Comparison of ENCODE assay signal across 16 cellular contexts in genomic region chr18:28794459-28795245, GRCh38.
DNase-seq lines count a peak whose midpoint lies in the region; ATAC-seq, FAIRE-seq and TF ChIP-seq lines count a peak whose summit lies in the region.
"Had no signal": no experiment of that assay in that cellular context is flagged by ENCODE, and none has a peak within 500 bp of the region (broad histone marks: within the 10 kb centered on the region; RNA-seq: fewer than 3 reads in every experiment).

No MANE protein-coding gene starts in this region.

- peak in 3 of 4 donors; percentile 36 to 69 (median 57) for ATAC-seq in heart left ventricle
- no peak for ATAC-seq in left ventricle myocardium superior
- ATAC-seq in HG03432 (IDR thresholded peaks at IDR 0.05; ENCODE audit: unreplicated experiment): no peak
- ATAC-seq: lower lobe of right lung had no signal

- 61 to 69% (median 64%) methylated on average over 5 of the region's 5 CpGs for WGBS in heart left ventricle, 4 donors

- peaks cover 23% of the 10 kb centered on the region for H3K4me1 Mint-ChIP-seq in astrocyte (ENCODE audit: low read depth, unreplicated experiment)
- H3K4me1 Mint-ChIP-seq: activated naive CD8-positive, alpha-beta T cell treated with anti-CD3 and anti-CD28 coated beads for 36 hours had no signal

- peak overlapping the region; percentile 63 for H3K4me2 ChIP-seq in astrocyte (ENCODE audit: low read length)

- H3K9me3 ChIP-seq in heart left ventricle: no peaks in the 10 kb centered on the region
- H3K9me3 ChIP-seq in astrocyte (ENCODE audit: insufficient read depth, low read depth, low read length): no peaks in the 10 kb centered on the region
- H3K9me3 ChIP-seq in subcutaneous abdominal adipose tissue (ENCODE audit: control insufficient read depth in 5 of 5, low read length in 5 of 5): no peaks in the 10 kb centered on the region
- H3K9me3 ChIP-seq: lower lobe of right lung, neutrophil, tibial nerve had no signal

- TF ChIP-seq CTCF in heart left ventricle (IDR thresholded peaks at IDR 0.05) (no peak), astrocyte (IDR thresholded peaks at IDR 0.05; ENCODE audit: insufficient read depth, low read depth, low read length) (no peak)

- H3K36me3 Mint-ChIP-seq in astrocyte (ENCODE audit: low read depth, unreplicated experiment): no peaks in the 10 kb centered on the region
- H3K36me3 Mint-ChIP-seq: activated naive CD8-positive, alpha-beta T cell treated with anti-CD3 and anti-CD28 coated beads for 36 hours had no signal

- H4K20me1 ChIP-seq in astrocyte (ENCODE audit: insufficient read depth, low read length): no peaks in the 10 kb centered on the region

- no peaks in the 10 kb centered on the region for H3K36me3 ChIP-seq in heart left ventricle
- H3K36me3 ChIP-seq in astrocyte (ENCODE audit: insufficient read depth, low read length): no peaks in the 10 kb centered on the region
- no peaks in the 10 kb centered on the region for H3K36me3 ChIP-seq in subcutaneous abdominal adipose tissue (ENCODE audit: control insufficient read depth in 5 of 5, insufficient read depth in 5 of 5, low read length in 5 of 5)
- H3K36me3 ChIP-seq: lower lobe of right lung, neutrophil, tibial nerve had no signal

- peak overlapping the region in 7 of 12 donors; percentile 14 to 48 (median 23) for H3K27ac ChIP-seq in heart left ventricle
- peak overlapping the region; percentile 71 for H3K27ac ChIP-seq in astrocyte (ENCODE audit: low read depth, low read length)
- H3K27ac ChIP-seq in subcutaneous abdominal adipose tissue (ENCODE audit: low read depth, low read length): peak overlapping the region; percentile 19
- H3K27ac ChIP-seq: lower lobe of right lung, neutrophil, SK-N-MC, tibial nerve, VCaP had no signal

- no peaks in the 10 kb centered on the region for H3K9me3 Mint-ChIP-seq in astrocyte (ENCODE audit: unreplicated experiment)

- H3K4me3 ChIP-seq in heart left ventricle (no peak overlapping the region), astrocyte (ENCODE audit: insufficient read depth, low read depth, low read length) (no peak overlapping the region), subcutaneous abdominal adipose tissue (ENCODE audit: low read depth in 1 of 5, low read length in 5 of 5) (no peak overlapping the region)
- H3K4me3 ChIP-seq: lower lobe of right lung, SK-N-MC, tibial nerve had no signal

- no peak for TF ChIP-seq POLR2A in heart left ventricle (IDR thresholded peaks at IDR 0.05)

- H3K27ac Mint-ChIP-seq in astrocyte (ENCODE audit: unreplicated experiment): no peak overlapping the region
- H3K27ac Mint-ChIP-seq: activated naive CD8-positive, alpha-beta T cell treated with anti-CD3 and anti-CD28 coated beads for 36 hours had no signal

- H2AFZ ChIP-seq in astrocyte (ENCODE audit: low read depth, low read length): peak overlapping the region; percentile 23

- intact Hi-C loops in heart left ventricle (cut with DNase I) (loop anchor here in 1 of 10 donors (5.0 kb wide), 1 partner anchor 53 kb away; no protein-coding TSS in a partner anchor), left ventricle myocardium superior (cut with micrococcal nuclease) (no loop called here)

- DNase-seq in heart left ventricle (no peak), left ventricle myocardium superior (no peak), astrocyte (ENCODE audit: low read depth) (peak; percentile 87), glomerular endothelial cell (ENCODE audit: extremely low read depth, low read depth, low spot score) (peak; percentile 98), NCI-H345 treated with DMSO at 0.1 percent for 48 hours (lab: John Stamatoyannopoulos, UW; ENCODE audit: unreplicated experiment) (no peak), hypothalamus (lab: John Stamatoyannopoulos, UW) (no peak)
- DNase-seq: 8988T; activated naive CD8-positive, alpha-beta T cell treated with anti-CD3 and anti-CD28 coated beads for 36 hours; Karpas-422; lower lobe of right lung had no signal

- H3K4me1 ChIP-seq in heart left ventricle: peaks cover 0 to 7% (median 0%) of the 10 kb centered on the region in 12 donors
- peaks cover 9% of the 10 kb centered on the region for H3K4me1 ChIP-seq in astrocyte (ENCODE audit: insufficient read depth, low read length)
- H3K4me1 ChIP-seq in subcutaneous abdominal adipose tissue (ENCODE audit: control insufficient read depth in 5 of 5, insufficient read depth in 5 of 5, low read length in 5 of 5): peaks cover 0 to 20% (median 0%) of the 10 kb centered on the region in 5 donors
- H3K4me1 ChIP-seq: lower lobe of right lung had no signal

- H3K27me3 Mint-ChIP-seq in astrocyte (ENCODE audit: low read depth, unreplicated experiment): no peaks in the 10 kb centered on the region
- H3K27me3 Mint-ChIP-seq: activated naive CD8-positive, alpha-beta T cell treated with anti-CD3 and anti-CD28 coated beads for 36 hours had no signal

- H3K9ac ChIP-seq in astrocyte (ENCODE audit: low read length) (peak overlapping the region; percentile 55), subcutaneous abdominal adipose tissue (ENCODE audit: low read length in 5 of 5) (peak overlapping the region in 1 of 5 donors; percentile 7)

- no peak overlapping the region for H3K4me3 Mint-ChIP-seq in astrocyte (ENCODE audit: unreplicated experiment)
- H3K4me3 Mint-ChIP-seq: activated naive CD8-positive, alpha-beta T cell treated with anti-CD3 and anti-CD28 coated beads for 36 hours had no signal

- H3K79me2 ChIP-seq in astrocyte (ENCODE audit: insufficient read depth, low read length): no peaks in the 10 kb centered on the region

- H3K27me3 ChIP-seq in heart left ventricle (no peaks in the 10 kb centered on the region), astrocyte (ENCODE audit: insufficient read depth, low read length) (no peaks in the 10 kb centered on the region), subcutaneous abdominal adipose tissue (ENCODE audit: control insufficient read depth in 5 of 5, insufficient read depth in 4 of 5, low read length in 5 of 5) (no peaks in the 10 kb centered on the region)
- H3K27me3 ChIP-seq: neutrophil, tibial nerve had no signal

- peak; percentile 73 for FAIRE-seq in astrocyte (lab: Jason Lieb, UNC)

Comparison
In these comparisons a context has a peak if more than half of its experiments do, and no peak if none do; other contexts are left out.
1. ATAC-seq: peak in heart left ventricle (3 of 4); none in left ventricle myocardium superior (single experiment) and HG03432 (single experiment).
2. DNase-seq: peak in astrocyte (single experiment) and glomerular endothelial cell (single experiment); none in heart left ventricle (0 of 5), left ventricle myocardium superior (single experiment), NCI-H345 treated with DMSO at 0.1 percent for 48 hours (single experiment) and hypothalamus (0 of 51).
3. H3K27ac ChIP-seq: peak in every context shown above with its lines; median percentile 71 in astrocyte; 23 in heart left ventricle; 19 in subcutaneous abdominal adipose tissue.